Comparison of ENCODE assay signal across 17 cellular contexts in genomic region chr1:13900583-13900982, GRCh38.
"Had no signal": no experiment of that assay in that cellular context is flagged by ENCODE, and none has a peak within 500 bp of the region (broad histone marks: within the 10 kb centered on the region; RNA-seq: fewer than 3 reads in every experiment).

No MANE protein-coding gene starts in this region.

- H3K36me3 ChIP-seq: tibial artery had no signal

- H3K27me3 Mint-ChIP-seq: activated T-helper 17 cell treated with anti-CD3 and anti-CD28 coated beads, Interleukin-2, amount 50 U/mL, for 72 hours had no signal

- H3K27ac Mint-ChIP-seq: activated B cell treated with CpG ODN at 0.5 μM for 24 hours; activated CD4-positive, alpha-beta memory T cell treated with anti-CD3 and anti-CD28 coated beads, Interleukin-2, amount 10 ng/mL, durations not matched to agents 7 days and 5 days; activated naive CD8-positive, alpha-beta T cell treated with anti-CD3 and anti-CD28 coated beads for 36 hours; activated T-helper 17 cell treated with anti-CD3 and anti-CD28 coated beads, Interleukin-2, amount 50 U/mL, for 72 hours; endodermal cell; natural killer cell had no signal

- H3K9me3 Mint-ChIP-seq: activated CD4-positive, alpha-beta memory T cell treated with anti-CD3 and anti-CD28 coated beads, Interleukin-2, amount 10 ng/mL, durations not matched to agents 7 days and 5 days; activated T-helper 17 cell treated with anti-CD3 and anti-CD28 coated beads, Interleukin-2, amount 50 U/mL, for 72 hours; natural killer cell had no signal

- ATAC-seq: activated T-helper 17 cell treated with anti-CD3 and anti-CD28 coated beads, Interleukin-2, amount 50 U/mL, for 72 hours; natural killer cell had no signal

- H3K27ac ChIP-seq: parathyroid adenoma, tibial artery had no signal

- H3K4me3 Mint-ChIP-seq: activated B cell treated with CpG ODN at 0.5 μM for 24 hours; activated CD4-positive, alpha-beta memory T cell treated with anti-CD3 and anti-CD28 coated beads, Interleukin-2, amount 10 ng/mL, durations not matched to agents 7 days and 5 days; activated naive CD8-positive, alpha-beta T cell treated with anti-CD3 and anti-CD28 coated beads for 36 hours; activated T-helper 17 cell treated with anti-CD3 and anti-CD28 coated beads, Interleukin-2, amount 50 U/mL, for 72 hours; endodermal cell; natural killer cell had no signal

- H3K4me3 ChIP-seq: tibial artery had no signal

- H3K4me1 Mint-ChIP-seq: activated B cell treated with CpG ODN at 0.5 μM for 24 hours; activated CD4-positive, alpha-beta memory T cell treated with anti-CD3 and anti-CD28 coated beads, Interleukin-2, amount 10 ng/mL, durations not matched to agents 7 days and 5 days; activated naive CD8-positive, alpha-beta T cell treated with anti-CD3 and anti-CD28 coated beads for 36 hours; activated T-helper 17 cell treated with anti-CD3 and anti-CD28 coated beads, Interleukin-2, amount 50 U/mL, for 72 hours; endodermal cell; natural killer cell had no signal

- H3K36me3 Mint-ChIP-seq: activated naive CD8-positive, alpha-beta T cell treated with anti-CD3 and anti-CD28 coated beads for 36 hours; natural killer cell had no signal

- DNase-seq: activated B cell treated with CpG ODN at 0.5 μM for 24 hours; activated CD4-positive, alpha-beta memory T cell treated with anti-CD3 and anti-CD28 coated beads, Interleukin-2, amount 10 ng/mL, durations not matched to agents 7 days and 5 days; activated CD4-positive, alpha-beta T cell treated with anti-CD3 and anti-CD28 coated beads for 48 hours; activated naive CD4-positive, alpha-beta T cell; activated naive CD8-positive, alpha-beta T cell treated with anti-CD3 and anti-CD28 coated beads for 36 hours; activated T-cell treated with anti-CD3 and anti-CD28 coated beads, Interleukin-2, amount 50 U/mL, for 1 hour; amniotic stem cell; caudate nucleus; endodermal cell; natural killer cell; stimulated activated CD4-positive, alpha-beta T cell treated with anti-CD3 and anti-CD28 coated beads, Interleukin-12 subunit alpha, Interleukin-12 subunit beta, amount 100 ng/mL, for 4 hours; stimulated activated CD4-positive, alpha-beta T cell treated with anti-CD3 and anti-CD28 coated beads, Interleukin-1b, Interleukin-23, amount 100 ng/mL, for 48 hours; stimulated activated CD8-positive, alpha-beta memory T cell treated with anti-CD3 and anti-CD28 coated beads, Interleukin-4, amount 100 ng/mL, for 48 hours; stimulated activated naive CD4-positive, alpha-beta T cell; tibial artery had no signal

- H3K4me1 ChIP-seq: parathyroid adenoma, tibial artery had no signal
